6 cellular contexts compared by ENCODE assay signal in genomic region chr4:35652197-35652596, GRCh38.
"Had no signal": no experiment of that assay in that cellular context is flagged by ENCODE, and none has a peak within 500 bp of the region (broad histone marks: within the 10 kb centered on the region; RNA-seq: fewer than 3 reads in every experiment).

No MANE protein-coding gene starts in this region.

- H3K27me3 Mint-ChIP-seq: IgD-negative memory B cell had no signal

- ATAC-seq: HepG2, K562 had no signal

- DNase-seq: IMR-90 had no signal

- FAIRE-seq: HepG2, HTR-8/SVneo, K562 had no signal

- H3K4me3 Mint-ChIP-seq: IgD-negative memory B cell had no signal

- H3K36me3 Mint-ChIP-seq: IgD-negative memory B cell had no signal

- H3K27ac ChIP-seq: HL-60 had no signal

- H3K27ac Mint-ChIP-seq: IgD-negative memory B cell had no signal

- H3K4me3 ChIP-seq: K562 had no signal

- H3K9me3 Mint-ChIP-seq: IgD-negative memory B cell had no signal

- H3K4me1 Mint-ChIP-seq: IgD-negative memory B cell had no signal
